Comparison of ENCODE assay signal across 10 cellular contexts in the genomic region with DNA sequence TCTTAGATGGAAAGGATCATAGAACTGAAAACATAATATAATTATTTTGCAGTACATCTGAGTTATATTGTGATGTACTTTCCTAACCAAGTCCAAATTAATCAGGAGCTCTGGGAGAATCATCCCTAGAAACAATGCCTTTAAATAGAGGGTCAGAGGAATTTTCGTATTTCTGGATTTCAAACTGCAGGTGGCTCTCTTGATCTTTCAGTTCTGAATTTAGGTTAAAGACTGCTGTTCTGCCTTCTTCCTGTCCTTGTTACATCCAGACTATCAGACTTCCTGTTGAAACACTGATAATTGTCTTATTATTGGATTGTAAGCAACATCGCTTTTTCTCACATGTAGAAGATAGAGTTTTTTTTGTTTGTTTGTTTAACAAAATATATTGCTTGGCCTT.
A peak's percentile ranks its signal among the peaks of the same experiment; 100 is the strongest.
DNase-seq lines count a peak whose midpoint lies in the region; ATAC-seq, FAIRE-seq and TF ChIP-seq lines count a peak whose summit lies in the region.
"Had no signal": no experiment of that assay in that cellular context is flagged by ENCODE, and none has a peak within 500 bp of the region (broad histone marks: within the 10 kb centered on the region; RNA-seq: fewer than 3 reads in every experiment).

No MANE protein-coding gene starts in this region.

- no peak for ATAC-seq in HG03196 (IDR thresholded peaks at IDR 0.05; ENCODE audit: unreplicated experiment)
- no peak for ATAC-seq in GM19455 (IDR thresholded peaks at IDR 0.05; ENCODE audit: unreplicated experiment)

- H4K20me1 ChIP-seq in SK-N-SH (ENCODE audit: insufficient read depth) = no peaks in the 10 kb centered on the region

- no peaks in the 10 kb centered on the region for H3K27me3 ChIP-seq in SK-N-SH (ENCODE audit: insufficient read depth)

- H3K4me3 ChIP-seq in SK-N-SH (ENCODE audit: low read depth in 2 of 2, low read length in 1 of 2) = no peak overlapping the region

- no peaks in the 10 kb centered on the region for H3K79me2 ChIP-seq in SK-N-SH (ENCODE audit: insufficient read depth)

- no peak overlapping the region for H3K27ac ChIP-seq in SK-N-SH (ENCODE audit: low read depth in 2 of 2, low read length in 1 of 2)

- no peaks in the 10 kb centered on the region for H3F3A ChIP-seq in SK-N-SH (replicated peaks; ENCODE audit: insufficient read depth)

- no peak for TF ChIP-seq EP300 in SK-N-SH (IDR thresholded peaks at IDR 0.05; ENCODE audit: borderline replicate concordance in 1 of 2, low read depth in 1 of 2, low read length in 1 of 2)

- TF ChIP-seq CTCF in SK-N-SH (IDR thresholded peaks at IDR 0.05) = peak; percentile 48

- no peaks in the 10 kb centered on the region for H3K9me3 ChIP-seq in SK-N-SH

- H3K36me3 ChIP-seq in SK-N-SH (replicated peaks in 1 of 2; ENCODE audit: control insufficient read depth in 1 of 2, insufficient read depth in 2 of 2, low read length in 1 of 2) = no peaks in the 10 kb centered on the region

- peak; percentile 75 for TF ChIP-seq RAD21 in SK-N-SH (IDR thresholded peaks at IDR 0.05; ENCODE audit: low read length)

- FAIRE-seq in islet of Langerhans (lab: Jason Lieb, UNC) = peak; percentile 17

- H3K4me2 ChIP-seq in SK-N-SH = no peak overlapping the region

- no peak overlapping the region for H2AFZ ChIP-seq in SK-N-SH (ENCODE audit: low read depth)

- CTCF ChIA-PET in SK-N-SH (lab: Yijun Ruan, JAX) = interaction anchor here (0.6 to 0.7 kb wide), 2 partner anchors 10 to 659 kb away, joined by 3 to 4 read pairs; no protein-coding TSS in a partner anchor

- whole genome bisulfite sequencing in SK-N-SH (ENCODE audit: low lambda C conversion rate) = 49% methylated on average over 2 of the region's 2 CpGs

- no peaks in the 10 kb centered on the region for H3K9me2 ChIP-seq in SK-N-SH

- no peak overlapping the region for H3K9ac ChIP-seq in SK-N-SH

- DNase-seq in EL (peak; percentile 1), M059J (ENCODE audit: low read depth) (peak; percentile 1), SK-N-SH (peak; percentile 21), GDM1 (lab: John Stamatoyannopoulos, UW) (no peak)
- DNase-seq in activated naive CD4-positive, alpha-beta T cell treated with Interleukin-2 at 50 U/mL for 16 hours = no peak
- DNase-seq: CD4-positive, alpha-beta T cell; effector CD8-positive, alpha-beta T cell had no signal

- POLR2A ChIA-PET in SK-N-SH (lab: Yijun Ruan, JAX) = no interaction called here

- H3K4me1 ChIP-seq in SK-N-SH (ENCODE audit: control insufficient read depth in 1 of 2, insufficient read depth in 2 of 2, low read depth in 1 of 2, low read length in 1 of 2) = peaks cover 0 to 6% of the 10 kb centered on the region in 2 experiments; a peak in 2 of 4 replicates

TF ChIP-seq in SK-N-SH, 30 proteins besides CTCF, POLR2A, EP300 and RAD21:
- TF ChIP-seq SMC3 (IDR thresholded peaks at IDR 0.05; ENCODE audit: low read depth, low read length) (peak; percentile 48), SIN3A (IDR thresholded peaks at IDR 0.05; ENCODE audit: borderline replicate concordance, low read depth, low read length) (no peak), RCOR1 (IDR thresholded peaks at IDR 0.05; ENCODE audit: low read length) (no peak)

Comparison
In these comparisons a context has a peak if more than half of its experiments do, and no peak if none do; other contexts are left out.
1. DNase-seq: peak in EL (single experiment), M059J (single experiment) and SK-N-SH (single experiment); none in activated naive CD4-positive, alpha-beta T cell treated with Interleukin-2 at 50 U/mL for 16 hours (single experiment) and GDM1 (single experiment).